In the genomic region with DNA sequence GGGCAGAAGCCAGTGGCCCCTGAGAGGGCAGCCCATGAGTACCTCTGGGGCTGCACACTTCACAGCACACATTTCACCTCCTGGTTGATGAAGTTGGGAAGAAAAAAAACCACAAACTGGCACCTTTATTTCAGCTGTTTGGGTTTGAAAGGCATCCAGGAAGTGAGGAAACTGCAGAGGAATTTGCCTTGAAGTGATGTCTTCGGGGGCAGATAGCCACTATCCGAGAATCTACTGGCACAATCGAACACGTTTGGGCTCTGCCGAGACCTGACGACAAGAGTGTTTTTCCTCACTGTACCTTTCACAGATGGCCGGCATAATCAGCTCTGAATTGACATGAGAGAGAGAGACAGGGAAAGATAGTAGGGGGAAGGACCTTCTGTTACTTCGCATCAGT, we compare ENCODE assay signal across 10 cellular contexts. TPM values are rescaled to one million over a fixed set of nuclear protein-coding genes. Genes with fewer than 3 reads are reported as not detected.
DNase-seq lines count a peak whose midpoint lies in the region; ATAC-seq lines count a peak whose summit lies in the region.
"Had no signal": no experiment of that assay in that cellular context is flagged by ENCODE, and none has a peak within 500 bp of the region (broad histone marks: within the 10 kb centered on the region; RNA-seq: fewer than 3 reads in every experiment).

No MANE protein-coding gene starts in this region.

- DNase-seq in RPMI7951 (ENCODE audit: low read depth) (peak; percentile 92), fibroblast of gingiva (ENCODE audit: low read depth) (peak; percentile 21), retina (peak; percentile 50)
- DNase-seq: NCI-H1930 had no signal

- no peaks in the 10 kb centered on the region; the same call in 1 of the 2 replicates for H3K36me3 ChIP-seq in ES-I3 (ENCODE audit: insufficient read depth, low read length)
- H3K36me3 ChIP-seq: cardiac muscle cell had no signal

- ATAC-seq in GM18861 (IDR thresholded peaks at IDR 0.05; ENCODE audit: unreplicated experiment) (no peak), HG03196 (IDR thresholded peaks at IDR 0.05; ENCODE audit: unreplicated experiment) (no peak), HG02642 (IDR thresholded peaks at IDR 0.05; ENCODE audit: poor library complexity, unreplicated experiment) (no peak), GM18867 (IDR thresholded peaks at IDR 0.05; ENCODE audit: unreplicated experiment) (no peak)

- H3K4me1 ChIP-seq in ES-I3 (ENCODE audit: insufficient read depth, low read length): peaks cover 44% of the 10 kb centered on the region

- no peaks in the 10 kb centered on the region for H3K9me3 ChIP-seq in ES-I3 (ENCODE audit: control insufficient read depth, insufficient read depth, low read length)

- H3K9ac ChIP-seq in ES-I3 (ENCODE audit: low read depth, low read length): peak overlapping the region; percentile 19; the same call in 1 of the 2 replicates

RNA-seq across cellular contexts. Expression of a gene that starts 59.7 kb away (rescaled TPM):
- 51.9 and 56.7 TPM in 2 replicates for total RNA-seq in RPMI7951 (2014; rRNA removed; shearing (Covaris generic))

Comparison
In these comparisons a context has a peak if more than half of its experiments do, and no peak if none do; other contexts are left out.
1. DNase-seq: peak in every context shown above with its lines; median percentile 92 in RPMI7951; 50 in retina; 21 in fibroblast of gingiva.